Comparison of ENCODE assay signal across 2 cellular contexts in genomic region chr15:37181339-37181738, GRCh38.
TF ChIP-seq lines count a peak whose summit lies in the region.

No MANE protein-coding gene starts in this region.

TF ChIP-seq in liver, 16 proteins besides CTCF, POLR2A, EP300 and RAD21 (continued from another document):
- TF ChIP-seq REST (IDR thresholded peaks at IDR 0.05) = no peak
- no peak for TF ChIP-seq MAX (IDR thresholded peaks at IDR 0.05)
- no peak for TF ChIP-seq GABPA (IDR thresholded peaks at IDR 0.05 in 1 of 2, conservative IDR thresholded peaks at IDR 0.05 in 1 of 2)
- TF ChIP-seq SP1 (IDR thresholded peaks at IDR 0.05) = peak; percentile 36
- TF ChIP-seq ATF3 (IDR thresholded peaks at IDR 0.05) = no peak
- TF ChIP-seq ZBTB33 (IDR thresholded peaks at IDR 0.05) = no peak

TF ChIP-seq in HepG2, 621 proteins besides CTCF, POLR2A, EP300 and RAD21 (continued from another document):
- TF ChIP-seq NR1H2 (CRISPR knock-in tag; IDR thresholded peaks at IDR 0.05; ENCODE audit: borderline replicate concordance, low read depth) (no peak), HDAC1 (CRISPR knock-in tag; IDR thresholded peaks at IDR 0.05) (no peak), ZNF768 (CRISPR knock-in tag; IDR thresholded peaks at IDR 0.05) (no peak), CC2D1A (CRISPR knock-in tag; IDR thresholded peaks at IDR 0.05) (no peak), ZNF292 (CRISPR knock-in tag; IDR thresholded peaks at IDR 0.05; ENCODE audit: borderline replicate concordance, low read depth) (no peak), ZNF687 (CRISPR knock-in tag; IDR thresholded peaks at IDR 0.05) (no peak), ARHGAP35 (CRISPR knock-in tag; IDR thresholded peaks at IDR 0.05; ENCODE audit: borderline replicate concordance) (no peak), SMYD3 (CRISPR knock-in tag; IDR thresholded peaks at IDR 0.05) (no peak)
